ENCODE assay signal across 7 cellular contexts in genomic region chr7:145036592-145037386, GRCh38.
DNase-seq lines count a peak whose midpoint lies in the region; ATAC-seq lines count a peak whose summit lies in the region.

No MANE protein-coding gene starts in this region.

- H3K27me3 ChIP-seq in NT2/D1 (ENCODE audit: insufficient read depth, insufficient read length) = no peaks in the 10 kb centered on the region

- DNase-seq in G401 (ENCODE audit: low spot score) = peak; percentile 30
- DNase-seq in NT2/D1 (ENCODE audit: low read depth, low spot score) = peak; percentile 70
- DNase-seq in amniotic epithelial cell (ENCODE audit: low read depth) = peak; percentile 17
- DNase-seq in iPS-NIHi7 (ENCODE audit: extremely low spot score) = peak; percentile 46
- peak; percentile 3 to 19 for DNase-seq in stimulated activated CD4-positive, alpha-beta T cell treated with anti-CD3 and anti-CD28 coated beads, Interleukin-1b, Interleukin-23, amount 100 ng/mL, for 4 hours (ENCODE audit: low read depth in 2 of 2)

- no peak overlapping the region for H3K9ac ChIP-seq in NT2/D1 (ENCODE audit: insufficient read length, low read depth)

- H3K4me1 ChIP-seq in NT2/D1 (ENCODE audit: insufficient read depth, insufficient read length) = no peaks in the 10 kb centered on the region

- ATAC-seq in GM19463 (IDR thresholded peaks at IDR 0.05; ENCODE audit: unreplicated experiment) (peak; percentile 86), HG03460 (IDR thresholded peaks at IDR 0.05; ENCODE audit: unreplicated experiment) (peak; percentile 91)

- H3K9me3 ChIP-seq in NT2/D1 (ENCODE audit: insufficient read depth, low read length) = peaks cover 11% of the 10 kb centered on the region

- H3K36me3 ChIP-seq in NT2/D1 (ENCODE audit: insufficient read depth, insufficient read length, low read length) = no peaks in the 10 kb centered on the region

- in situ Hi-C loops in G401 (cut with HindIII; ENCODE audit: low sequenced_read_pairs) = no loop called here

- no peak overlapping the region for H3K4me3 ChIP-seq in NT2/D1 (ENCODE audit: insufficient read length, low read depth)

Comparison
In these comparisons a context has a peak if more than half of its experiments do, and no peak if none do; other contexts are left out.
1. DNase-seq: peak in every context shown above with its lines; median percentile 70 in NT2/D1; 46 in iPS-NIHi7; 30 in G401; 17 in amniotic epithelial cell; 11 in stimulated activated CD4-positive, alpha-beta T cell treated with anti-CD3 and anti-CD28 coated beads, Interleukin-1b, Interleukin-23, amount 100 ng/mL, for 4 hours.